In genomic region chr17:7355053-7355452, GRCh38 we compare ENCODE assay signal across 10 cellular contexts. TPM values are rescaled to one million over a fixed set of nuclear protein-coding genes. Genes with fewer than 3 reads are reported as not detected.
DNase-seq lines count a peak whose midpoint lies in the region; ATAC-seq and TF ChIP-seq lines count a peak whose summit lies in the region.
"Had no signal": no experiment of that assay in that cellular context is flagged by ENCODE, and none has a peak within 500 bp of the region (broad histone marks: within the 10 kb centered on the region; RNA-seq: fewer than 3 reads in every experiment).

Gene TMEM95, plus strand, starts transcription at chr17:7355156. Its CDS starts 49 bp downstream, at chr17:7355205.

- H3K4me1 ChIP-seq in Karpas-422 (ENCODE audit: low read length) (peaks cover 32% of the 10 kb centered on the region), endodermal cell (ENCODE audit: control insufficient read depth, insufficient read depth, low read length) (peaks cover 5% of the 10 kb centered on the region), gastrocnemius medialis (peaks cover 13 to 24% of the 10 kb centered on the region in 2 donors)

- intact Hi-C loops in gastrocnemius medialis (cut with DNase I; ENCODE audit: low total_unique reads): no loop called here

- in situ Hi-C loops in GM13976 (cut with MboI; ENCODE audit: low sequenced_read_pairs, unreplicated experiment): no loop called here
- in situ Hi-C loops in gastrocnemius medialis (cut with MboI; ENCODE audit: low sequenced_read_pairs in 4 of 4): loop anchor here in 2 of 4 donors (25.0 kb wide), 2 partner anchors 157 to 182 kb away; partner anchors contain the start of gene TNFSF12 (in 1 of the 2)

- ATAC-seq in natural killer cell treated with Interleukin-12 subunit alpha and Interleukin-12 subunit beta and Interleukin-15 and Interleukin-18, amount 100 ng/mL, for 72 hours: no peak
- ATAC-seq in gastrocnemius medialis: no peak

- no peaks in the 10 kb centered on the region for H4K20me1 ChIP-seq in Karpas-422 (ENCODE audit: insufficient read depth, low read depth, low read length)

- WGBS in endodermal cell (ENCODE audit: insufficient coverage in 1 of 2, insufficient read length in 1 of 2), 2 experiments: 70 to 81% methylated on average over 4 to 10 of the region's 10 CpGs

- H3K27ac ChIP-seq in Karpas-422 (ENCODE audit: low read length): no peak within 1 kb of the TSS
- peak within 1 kb of the TSS; percentile 38 for H3K27ac ChIP-seq in endodermal cell (ENCODE audit: low read depth, low read length)
- H3K27ac ChIP-seq in gastrocnemius medialis: no peak within 1 kb of the TSS
- H3K27ac ChIP-seq: KMS-11 had no signal

- H3K36me3 ChIP-seq in Karpas-422 (ENCODE audit: insufficient read depth, low read length): no peaks in the 10 kb centered on the region
- H3K36me3 ChIP-seq in endodermal cell (ENCODE audit: control insufficient read depth, insufficient read depth, low read length): no peaks in the 10 kb centered on the region
- H3K36me3 ChIP-seq in gastrocnemius medialis: no peaks in the 10 kb centered on the region

- no peak for TF ChIP-seq POLR2A in gastrocnemius medialis (IDR thresholded peaks at IDR 0.05)

- no peaks in the 10 kb centered on the region for H3K9me2 ChIP-seq in Karpas-422 (replicated peaks; ENCODE audit: insufficient read depth, low read length)

- TF ChIP-seq CTCF in endodermal cell (conservative IDR thresholded peaks at IDR 0.05) (no peak), GM13976 (IDR thresholded peaks at IDR 0.05; ENCODE audit: borderline replicate concordance, control extremely low read depth, extremely low read depth, insufficient read depth, missing control alignments) (no peak), gastrocnemius medialis (IDR thresholded peaks at IDR 0.05 in 4 of 5, conservative IDR thresholded peaks at IDR 0.05 in 1 of 5) (no peak)

- H3K36me3 Mint-ChIP-seq in endodermal cell (ENCODE audit: low read depth): no peaks in the 10 kb centered on the region
- H3K36me3 Mint-ChIP-seq in natural killer cell treated with Interleukin-12 subunit alpha and Interleukin-12 subunit beta and Interleukin-15 and Interleukin-18, amount 100 ng/mL, for 72 hours: no peaks in the 10 kb centered on the region

- peak; percentile 32 for DNase-seq in AG08395 (ENCODE audit: low spot score)
- DNase-seq in Karpas-422: peak; percentile 54
- no peak for DNase-seq in endodermal cell
- DNase-seq in natural killer cell treated with Interleukin-12 subunit alpha and Interleukin-12 subunit beta and Interleukin-15 and Interleukin-18, amount 100 ng/mL, for 72 hours (ENCODE audit: low spot score): no peak
- DNase-seq in GM13976 (ENCODE audit: low spot score): no peak
- no peak for DNase-seq in amniotic stem cell (lab: John Stamatoyannopoulos, UW)
- DNase-seq in central memory CD4-positive, alpha-beta T cell: no peak
- DNase-seq in gastrocnemius medialis: no peak

- H3K4me2 ChIP-seq in Karpas-422 (ENCODE audit: low read depth, low read length, poor library complexity, severe bottlenecking): no peak within 1 kb of the TSS
- H3K4me2 ChIP-seq: KMS-11 had no signal

- no peaks in the 10 kb centered on the region for H3K9me3 ChIP-seq in Karpas-422 (ENCODE audit: low read length)
- H3K9me3 ChIP-seq in endodermal cell (ENCODE audit: control insufficient read depth, low read length): no peaks in the 10 kb centered on the region
- H3K9me3 ChIP-seq in gastrocnemius medialis: no peaks in the 10 kb centered on the region

- no peaks in the 10 kb centered on the region for H3K9me3 Mint-ChIP-seq in endodermal cell
- H3K9me3 Mint-ChIP-seq in natural killer cell treated with Interleukin-12 subunit alpha and Interleukin-12 subunit beta and Interleukin-15 and Interleukin-18, amount 100 ng/mL, for 72 hours: no peaks in the 10 kb centered on the region

- H3K27ac Mint-ChIP-seq in endodermal cell: no peak within 1 kb of the TSS
- H3K27ac Mint-ChIP-seq in natural killer cell treated with Interleukin-12 subunit alpha and Interleukin-12 subunit beta and Interleukin-15 and Interleukin-18, amount 100 ng/mL, for 72 hours: peak within 1 kb of the TSS; percentile 41 to 58

- no peak within 1 kb of the TSS for H3K4me3 Mint-ChIP-seq in endodermal cell
- no peak within 1 kb of the TSS for H3K4me3 Mint-ChIP-seq in natural killer cell treated with Interleukin-12 subunit alpha and Interleukin-12 subunit beta and Interleukin-15 and Interleukin-18, amount 100 ng/mL, for 72 hours

- H3K4me1 Mint-ChIP-seq in endodermal cell: peaks cover 6% of the 10 kb centered on the region
- peaks cover 17 to 30% of the 10 kb centered on the region in 2 donors for H3K4me1 Mint-ChIP-seq in natural killer cell treated with Interleukin-12 subunit alpha and Interleukin-12 subunit beta and Interleukin-15 and Interleukin-18, amount 100 ng/mL, for 72 hours (ENCODE audit: low read depth in 2 of 2)

- H3K4me3 ChIP-seq in Karpas-422 (ENCODE audit: low read length) (no peak within 1 kb of the TSS), endodermal cell (ENCODE audit: low read length) (no peak within 1 kb of the TSS), gastrocnemius medialis (no peak within 1 kb of the TSS)

- H3K79me2 ChIP-seq in Karpas-422 (ENCODE audit: low read length): no peaks in the 10 kb centered on the region

- peaks cover 24% of the 10 kb centered on the region for H3K27me3 Mint-ChIP-seq in endodermal cell (ENCODE audit: insufficient read depth)
- no peaks in the 10 kb centered on the region for H3K27me3 Mint-ChIP-seq in natural killer cell treated with Interleukin-12 subunit alpha and Interleukin-12 subunit beta and Interleukin-15 and Interleukin-18, amount 100 ng/mL, for 72 hours

- no peak within 1 kb of the TSS for H2AFZ ChIP-seq in Karpas-422 (ENCODE audit: low read length)

- no peaks in the 10 kb centered on the region for H3K27me3 ChIP-seq in Karpas-422 (ENCODE audit: low read length)
- no peaks in the 10 kb centered on the region for H3K27me3 ChIP-seq in endodermal cell (ENCODE audit: control insufficient read depth, insufficient read depth, low read length, poor library complexity, severe bottlenecking)
- H3K27me3 ChIP-seq in gastrocnemius medialis: no peaks in the 10 kb centered on the region

- H3K9ac ChIP-seq in Karpas-422 (ENCODE audit: low read length) (peak within 1 kb of the TSS; percentile 9; the same call in 1 of the 2 replicates), endodermal cell (ENCODE audit: extremely low read depth, low read length, poor library complexity, severe bottlenecking) (no peak within 1 kb of the TSS)
- H3K9ac ChIP-seq: KMS-11 had no signal

RNA-seq across cellular contexts. Expression of gene TMEM95, which starts in this region (rescaled TPM):
- not detected in 2 replicates for total RNA-seq in Karpas-422 (2014; rRNA removed; shearing (Covaris generic); ENCODE audit: low replicate concordance)
- not detected for total RNA-seq in endodermal cell
- not detected for polyA plus RNA-seq in endodermal cell (2013, experiment 1 of 2)
- not detected for polyA plus RNA-seq in endodermal cell (2013, experiment 2 of 2)
- total RNA-seq in natural killer cell treated with Interleukin-12 subunit alpha and Interleukin-12 subunit beta and Interleukin-15 and Interleukin-18, amount 100 ng/mL, for 72 hours: not detected
- total RNA-seq in gastrocnemius medialis: not detected
- total RNA-seq: liver had no signal
- polyA plus RNA-seq: liver had no signal

Comparison
In these comparisons a context has a peak if more than half of its experiments do, and no peak if none do; other contexts are left out.
1. Peak in DNase-seq and H3K9ac ChIP-seq in Karpas-422; RNA of the gene not detected or under 1 TPM.